In the genomic region with DNA sequence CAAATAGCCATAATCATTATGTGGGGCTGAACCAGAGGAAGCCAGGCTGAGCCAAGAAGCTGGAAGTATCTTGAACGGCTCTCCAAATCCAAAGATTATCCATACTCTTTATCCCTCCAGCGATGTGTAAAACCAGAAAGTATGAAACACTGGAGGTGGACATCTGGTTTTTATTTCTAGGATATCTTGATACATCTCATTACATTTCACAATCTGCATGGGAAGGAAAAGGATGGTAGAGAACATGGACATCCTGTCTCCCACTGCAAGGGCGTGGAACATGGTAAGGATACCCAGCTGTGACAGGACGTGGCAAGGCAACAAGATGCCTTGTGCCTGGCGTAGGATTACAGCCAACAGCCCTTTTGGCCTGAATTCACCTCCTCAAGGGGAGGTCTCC, we compare ENCODE assay signal across 1 cellular context.
A peak's percentile ranks its signal among the peaks of the same experiment; 100 is the strongest.
TF ChIP-seq lines count a peak whose summit lies in the region.

No MANE protein-coding gene starts in this region.

TF ChIP-seq in HepG2, 621 proteins besides CTCF, POLR2A, EP300 and RAD21:
- TF ChIP-seq ZNF75D (CRISPR knock-in tag; IDR thresholded peaks at IDR 0.05; ENCODE audit: borderline replicate concordance) (no peak), PBX2 (CRISPR knock-in tag; IDR thresholded peaks at IDR 0.05) (no peak), JUN (CRISPR knock-in tag; IDR thresholded peaks at IDR 0.05) (no peak), DNMT3B (CRISPR knock-in tag; conservative IDR thresholded peaks at IDR 0.05) (0 out of 2 replicates have a peak, but pooled peaks have one; percentile 44), ZFP1 (CRISPR knock-in tag; IDR thresholded peaks at IDR 0.05) (no peak), ISX (CRISPR knock-in tag; conservative IDR thresholded peaks at IDR 0.05) (no peak), ADNP (CRISPR knock-in tag; IDR thresholded peaks at IDR 0.05) (no peak), RBM22 (optimal IDR thresholded peaks at IDR 0.05; ENCODE audit: low read length) (peak; percentile 27), HNRNPLL (IDR thresholded peaks at IDR 0.05; ENCODE audit: low read depth, low read length, poor library complexity, severe bottlenecking) (no peak), PAF1 (CRISPR knock-in tag; IDR thresholded peaks at IDR 0.05) (peak; percentile 23; the same call in 1 of the 2 replicates), ZNF580 (CRISPR knock-in tag; IDR thresholded peaks at IDR 0.05; ENCODE audit: borderline replicate concordance, low read depth) (no peak), SIN3A (IDR thresholded peaks at IDR 0.05; ENCODE audit: borderline replicate concordance, low read depth, low read length) (no peak), PHF5A (CRISPR knock-in tag; IDR thresholded peaks at IDR 0.05; ENCODE audit: low read depth, unreplicated experiment) (no peak)
- TF ChIP-seq, protein P1, sequence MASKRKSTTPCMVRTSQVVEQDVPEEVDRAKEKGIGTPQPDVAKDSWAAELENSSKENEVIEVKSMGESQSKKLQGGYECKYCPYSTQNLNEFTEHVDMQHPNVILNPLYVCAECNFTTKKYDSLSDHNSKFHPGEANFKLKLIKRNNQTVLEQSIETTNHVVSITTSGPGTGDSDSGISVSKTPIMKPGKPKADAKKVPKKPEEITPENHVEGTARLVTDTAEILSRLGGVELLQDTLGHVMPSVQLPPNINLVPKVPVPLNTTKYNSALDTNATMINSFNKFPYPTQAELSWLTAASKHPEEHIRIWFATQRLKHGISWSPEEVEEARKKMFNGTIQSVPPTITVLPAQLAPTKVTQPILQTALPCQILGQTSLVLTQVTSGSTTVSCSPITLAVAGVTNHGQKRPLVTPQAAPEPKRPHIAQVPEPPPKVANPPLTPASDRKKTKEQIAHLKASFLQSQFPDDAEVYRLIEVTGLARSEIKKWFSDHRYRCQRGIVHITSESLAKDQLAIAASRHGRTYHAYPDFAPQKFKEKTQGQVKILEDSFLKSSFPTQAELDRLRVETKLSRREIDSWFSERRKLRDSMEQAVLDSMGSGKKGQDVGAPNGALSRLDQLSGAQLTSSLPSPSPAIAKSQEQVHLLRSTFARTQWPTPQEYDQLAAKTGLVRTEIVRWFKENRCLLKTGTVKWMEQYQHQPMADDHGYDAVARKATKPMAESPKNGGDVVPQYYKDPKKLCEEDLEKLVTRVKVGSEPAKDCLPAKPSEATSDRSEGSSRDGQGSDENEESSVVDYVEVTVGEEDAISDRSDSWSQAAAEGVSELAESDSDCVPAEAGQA (IDR thresholded peaks at IDR 0.05; ENCODE audit: low read depth), result no peak
- TF ChIP-seq, protein P1 (CRISPR knock-in tag; IDR thresholded peaks at IDR 0.05; ENCODE audit: borderline replicate concordance), result no peak
